8 cellular contexts compared by ENCODE assay signal in genomic region chr1:2584822-2585317, GRCh38. TPM values are rescaled to one million over a fixed set of nuclear protein-coding genes. Genes with fewer than 3 reads are reported as not detected.
DNase-seq lines count a peak whose midpoint lies in the region; ATAC-seq and FAIRE-seq lines count a peak whose summit lies in the region.

No MANE protein-coding gene starts in this region.

- H3K9me3 Mint-ChIP-seq in activated CD4-positive, alpha-beta memory T cell treated with anti-CD3 and anti-CD28 coated beads, Interleukin-2, amount 10 ng/mL, durations not matched to agents 7 days and 5 days = no peaks in the 10 kb centered on the region

- 29% methylated on average over 11 of the region's 11 CpGs for WGBS in right cardiac atrium
- WGBS in small intestine, 3 donors = 27 to 33% (median 28%) methylated on average over 11 of the region's 11 CpGs

- intact Hi-C loops in right cardiac atrium (cut with DNase I) = no loop called here

- peaks cover 15% of the 10 kb centered on the region for H3K36me3 Mint-ChIP-seq in activated CD4-positive, alpha-beta memory T cell treated with anti-CD3 and anti-CD28 coated beads, Interleukin-2, amount 10 ng/mL, durations not matched to agents 7 days and 5 days (ENCODE audit: low read depth)

- POLR2A ChIA-PET in activated CD4-positive, alpha-beta memory T cell treated with anti-CD3 and anti-CD28 coated beads, Interleukin-2, amount 10 ng/mL, durations not matched to agents 7 days and 5 days (lab: Charles Lee) = interaction anchor here (0.6 to 7.3 kb wide), 26 partner anchors 7 to 946 kb away, joined by 3 to 169 read pairs (median 6); partner anchors contain the start of genes FAAP20, MORN1, PANK4 and PEX10

- peaks cover 3% of the 10 kb centered on the region for H3K4me1 ChIP-seq in right cardiac atrium (ENCODE audit: control insufficient read depth, insufficient read depth, low read length)
- peaks cover 0 to 8% of the 10 kb centered on the region in 2 donors for H3K4me1 ChIP-seq in small intestine (ENCODE audit: control insufficient read depth in 2 of 2, insufficient read depth in 1 of 2, low read depth in 1 of 2, low read length in 1 of 2)

- peak overlapping the region; percentile 93 for H3K27ac Mint-ChIP-seq in activated CD4-positive, alpha-beta memory T cell treated with anti-CD3 and anti-CD28 coated beads, Interleukin-2, amount 10 ng/mL, durations not matched to agents 7 days and 5 days

- CTCF ChIA-PET in activated CD4-positive, alpha-beta memory T cell treated with anti-CD3 and anti-CD28 coated beads, Interleukin-2, amount 10 ng/mL, durations not matched to agents 7 days and 5 days (lab: Charles Lee) = interaction anchor here (1.0 to 4.6 kb wide), 9 partner anchors 20 to 390 kb away, joined by 3 to 32 read pairs (median 18); partner anchors contain the start of genes FAAP20, MORN1, PANK4 and RER1

- peak overlapping the region; percentile 88 for H3K4me3 Mint-ChIP-seq in activated CD4-positive, alpha-beta memory T cell treated with anti-CD3 and anti-CD28 coated beads, Interleukin-2, amount 10 ng/mL, durations not matched to agents 7 days and 5 days

- no peaks in the 10 kb centered on the region for H3K27me3 Mint-ChIP-seq in activated CD4-positive, alpha-beta memory T cell treated with anti-CD3 and anti-CD28 coated beads, Interleukin-2, amount 10 ng/mL, durations not matched to agents 7 days and 5 days

- H3K27me3 ChIP-seq in right cardiac atrium (ENCODE audit: control insufficient read depth, insufficient read depth) (no peaks in the 10 kb centered on the region), small intestine (ENCODE audit: control insufficient read depth in 2 of 2, insufficient read depth in 2 of 2, low read length in 2 of 2) (no peaks in the 10 kb centered on the region)

- DNase-seq in GM19239 (ENCODE audit: insufficient read length, low spot score) (no peak), right cardiac atrium (peak in 2 of 3 donors; percentile 14 to 38), small intestine (no peak), NCI-H524 (lab: John Stamatoyannopoulos, UW) (no peak), HTR-8/SVneo (ENCODE audit: insufficient read length, low spot score) (no peak), NCI-H2196 treated with DMSO at 0.1 percent for 48 hours (lab: John Stamatoyannopoulos, UW; ENCODE audit: unreplicated experiment) (no peak)
- DNase-seq in activated CD4-positive, alpha-beta memory T cell treated with anti-CD3 and anti-CD28 coated beads, Interleukin-2, amount 10 ng/mL, durations not matched to agents 7 days and 5 days = no peak

- no peaks in the 10 kb centered on the region for H3K9me3 ChIP-seq in right cardiac atrium (ENCODE audit: control insufficient read depth, low read length)
- H3K9me3 ChIP-seq in small intestine (ENCODE audit: control insufficient read depth, low read depth) = no peaks in the 10 kb centered on the region

- ATAC-seq in right cardiac atrium (no peak), HG03439 (IDR thresholded peaks at IDR 0.05; ENCODE audit: unreplicated experiment) (no peak)

- peaks cover 0 to 2% of the 10 kb centered on the region in 2 donors for H3K36me3 ChIP-seq in small intestine (ENCODE audit: control insufficient read depth in 2 of 2, insufficient read depth in 2 of 2, low read length in 2 of 2)

- H3K4me1 Mint-ChIP-seq in activated CD4-positive, alpha-beta memory T cell treated with anti-CD3 and anti-CD28 coated beads, Interleukin-2, amount 10 ng/mL, durations not matched to agents 7 days and 5 days = peaks cover 42% of the 10 kb centered on the region

- FAIRE-seq in GM19239 (lab: Jason Lieb, UNC) (peak; percentile 23), small intestine (lab: Jason Lieb, UNC) (no peak), HTR-8/SVneo (lab: Jason Lieb, UNC) (no peak)

- peak overlapping the region; percentile 87 for H3K4me3 ChIP-seq in right cardiac atrium (ENCODE audit: low read length)
- H3K4me3 ChIP-seq in small intestine (ENCODE audit: low read depth in 1 of 2, low read length in 2 of 2) = peak overlapping the region in 1 of 2 donors; percentile 78

- H3K27ac ChIP-seq in right cardiac atrium (ENCODE audit: low read length) (peak overlapping the region; percentile 95), small intestine (ENCODE audit: low read depth in 1 of 2, low read length in 1 of 2) (peak overlapping the region; percentile 89 to 99)

RNA-seq across cellular contexts. Expression of gene PRXL2B, which starts 1.7 kb away (rescaled TPM):
- total RNA-seq in activated CD4-positive, alpha-beta memory T cell treated with anti-CD3 and anti-CD28 coated beads, Interleukin-2, amount 10 ng/mL, durations not matched to agents 7 days and 5 days = 10 to 100 TPM; 17.0 to 22.2 TPM
- 10 to 100 TPM in 2 of 4 donors, 1 to 10 TPM in 2; 8.0 to 11.8 (median 10.4) TPM for total RNA-seq in right cardiac atrium
- polyA plus RNA-seq in right cardiac atrium = 9.3 TPM
- 10 to 100 TPM; 28.9 to 48.1 (median 46.3) TPM for polyA plus RNA-seq in small intestine

RNA-seq across cellular contexts. Expression of gene TNFRSF14, which starts 28.7 kb away (rescaled TPM):
- total RNA-seq in activated CD4-positive, alpha-beta memory T cell treated with anti-CD3 and anti-CD28 coated beads, Interleukin-2, amount 10 ng/mL, durations not matched to agents 7 days and 5 days = 100 to 1,000 TPM; 171 to 173 TPM
- total RNA-seq in right cardiac atrium = 10 to 100 TPM; 17.6 to 25.5 (median 21.8) TPM
- polyA plus RNA-seq in right cardiac atrium = 27.6 TPM
- polyA plus RNA-seq in small intestine = 100 to 1,000 TPM; 164 to 398 (median 333) TPM

RNA-seq across cellular contexts. Expression of gene MMEL1, which starts 47.9 kb away (rescaled TPM):
- total RNA-seq in activated CD4-positive, alpha-beta memory T cell treated with anti-CD3 and anti-CD28 coated beads, Interleukin-2, amount 10 ng/mL, durations not matched to agents 7 days and 5 days = 1 to 10 TPM; 1.0 to 1.5 TPM
- 1 to 10 TPM in 1 of 4 donors, under 1 TPM in 3; 0.32 to 1.5 (median 0.83) TPM for total RNA-seq in right cardiac atrium
- polyA plus RNA-seq in right cardiac atrium (1.7 TPM), small intestine (10 to 100 TPM in 2 of 3 donors, 1 to 10 TPM in 1; 7.6 to 35.4 (median 22.6) TPM)

RNA-seq across cellular contexts. Expression of gene HES5, which starts 54.8 kb away (rescaled TPM):
- total RNA-seq in activated CD4-positive, alpha-beta memory T cell treated with anti-CD3 and anti-CD28 coated beads, Interleukin-2, amount 10 ng/mL, durations not matched to agents 7 days and 5 days = not detected
- total RNA-seq in right cardiac atrium = 1 to 10 TPM in 2 of 4 donors, under 1 TPM in 2; 0.61 to 1.8 (median 1.2) TPM
- polyA plus RNA-seq in right cardiac atrium (0.52 TPM), small intestine (under 1 TPM in 1 of 3 donors, not detected in 2; 0.30 TPM)

RNA-seq across cellular contexts. Expression of gene PANK4, which starts 58.5 kb away (rescaled TPM):
- total RNA-seq in activated CD4-positive, alpha-beta memory T cell treated with anti-CD3 and anti-CD28 coated beads, Interleukin-2, amount 10 ng/mL, durations not matched to agents 7 days and 5 days = 10 to 100 TPM; 71.7 to 72.6 TPM
- total RNA-seq in right cardiac atrium = 10 to 100 TPM; 35.2 to 51.3 (median 45.1) TPM
- 38.7 TPM for polyA plus RNA-seq in right cardiac atrium
- 10 to 100 TPM; 14.8 to 21.7 (median 18.9) TPM for polyA plus RNA-seq in small intestine

Comparison
In these comparisons a context has a peak if more than half of its experiments do, and no peak if none do; other contexts are left out.
1. DNase-seq: peak in right cardiac atrium (2 of 3); none in GM19239 (single experiment), activated CD4-positive, alpha-beta memory T cell treated with anti-CD3 and anti-CD28 coated beads, Interleukin-2, amount 10 ng/mL, durations not matched to agents 7 days and 5 days (single experiment), small intestine (single experiment), NCI-H524 (0 of 2), HTR-8/SVneo (single experiment) and NCI-H2196 treated with DMSO at 0.1 percent for 48 hours (single experiment).
2. RNA of gene TNFRSF14, which starts 28.7 kb away (total RNA-seq): 171 to 173 TPM in activated CD4-positive, alpha-beta memory T cell treated with anti-CD3 and anti-CD28 coated beads, Interleukin-2, amount 10 ng/mL, durations not matched to agents 7 days and 5 days; 17.6 to 25.5 TPM in right cardiac atrium; every median in the first group is over 4 times any median in the second.